7 cellular contexts compared by ENCODE assay signal in genomic region chr14:20954736-20955537, GRCh38. TPM values are rescaled to one million over a fixed set of nuclear protein-coding genes. Genes with fewer than 3 reads are reported as not detected.
"Had no signal": no experiment of that assay in that cellular context is flagged by ENCODE, and none has a peak within 500 bp of the region (broad histone marks: within the 10 kb centered on the region; RNA-seq: fewer than 3 reads in every experiment).

Gene RNASE2 (plus strand): TSS chr14:20955487. CDS start chr14:20955772, 285 bp downstream.

RNA-seq across cellular contexts. Expression of gene RNASE2, which starts in this region (rescaled TPM):
- total RNA-seq: activated CD4-positive, alpha-beta T cell treated with anti-CD3 and anti-CD28 coated beads for 36 hours; activated T-helper 1 cell treated with anti-CD3 and anti-CD28 coated beads, Interleukin-12 subunit alpha, Interleukin-12 subunit beta, Interleukin-2, Interleukin-4 antibody, amounts not matched to agents 30 ng/mL and 10 ng/mL and 1 ng/mL, durations not matched to agents 14 hours and 24 hours and 36 hours; kidney epithelial cell; occipital lobe; pulmonary artery endothelial cell; skeletal muscle tissue; testis had no signal
